In the genomic region with DNA sequence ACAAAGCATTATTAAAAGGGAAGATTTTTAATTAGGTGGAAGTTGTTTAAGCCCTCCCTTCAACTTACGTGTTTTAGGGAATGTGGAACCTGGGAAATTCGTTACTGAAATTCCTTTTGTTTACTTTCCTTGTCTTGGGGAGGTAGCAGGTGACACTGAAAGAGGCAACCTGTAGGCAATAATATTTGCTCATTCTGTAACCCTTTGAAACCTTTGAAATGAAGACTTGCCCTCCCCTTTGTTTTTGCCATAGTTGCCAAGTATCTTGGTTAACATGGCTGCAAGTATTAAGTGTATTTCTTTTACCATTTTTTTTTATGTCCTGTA, we compare ENCODE assay signal across 10 cellular contexts. TPM values are rescaled to one million over a fixed set of nuclear protein-coding genes. Genes with fewer than 3 reads are reported as not detected.
DNase-seq lines count a peak whose midpoint lies in the region; ATAC-seq, FAIRE-seq and TF ChIP-seq lines count a peak whose summit lies in the region.
"Had no signal": no experiment of that assay in that cellular context is flagged by ENCODE, and none has a peak within 500 bp of the region (broad histone marks: within the 10 kb centered on the region; RNA-seq: fewer than 3 reads in every experiment).

No MANE protein-coding gene starts in this region.

- H3K4me3 ChIP-seq in kidney (ENCODE audit: low read length in 2 of 2) (peak overlapping the region; percentile 78), stomach (peak overlapping the region; percentile 79 to 92 (median 84))

- WGBS in stomach, 5 donors, result 22 to 48% (median 33%) methylated on average over 2 of the region's 2 CpGs

- H3K9me3 ChIP-seq in kidney (ENCODE audit: control insufficient read depth in 1 of 2, low read length in 2 of 2) (no peaks in the 10 kb centered on the region), stomach (no peaks in the 10 kb centered on the region)

- peaks cover 0 to 9% of the 10 kb centered on the region in 2 donors for H3K36me3 ChIP-seq in kidney (ENCODE audit: control insufficient read depth in 1 of 2, insufficient read depth in 2 of 2, low read length in 2 of 2)
- H3K36me3 ChIP-seq in stomach, result no peaks in the 10 kb centered on the region

- POLR2A ChIA-PET in activated CD4-positive, alpha-beta T cell treated with anti-CD3 and anti-CD28 coated beads for 36 hours (lab: Charles Lee), result interaction anchor here (0.8 to 3.1 kb wide), 4 partner anchors 8 to 127 kb away, joined by 3 to 14 read pairs (median 6); no protein-coding TSS in a partner anchor

- H3K4me1 ChIP-seq in kidney (ENCODE audit: control insufficient read depth in 1 of 2, insufficient read depth in 1 of 2, low read depth in 1 of 2, low read length in 2 of 2) (peaks cover 18 to 24% of the 10 kb centered on the region in 2 donors), stomach (peaks cover 35 to 63% (median 48%) of the 10 kb centered on the region in 4 donors)

- peak overlapping the region; percentile 92 for H3K27ac Mint-ChIP-seq in activated CD4-positive, alpha-beta T cell treated with anti-CD3 and anti-CD28 coated beads for 36 hours
- H3K27ac Mint-ChIP-seq in activated naive CD4-positive, alpha-beta T cell treated with anti-CD3 and anti-CD28 coated beads, Interleukin-2, amount 50 U/mL, for 72 hours, result peak overlapping the region; percentile 96 to 99

- no peaks in the 10 kb centered on the region for H3K9me3 Mint-ChIP-seq in activated CD4-positive, alpha-beta T cell treated with anti-CD3 and anti-CD28 coated beads for 36 hours (ENCODE audit: low read depth)
- H3K9me3 Mint-ChIP-seq in activated naive CD4-positive, alpha-beta T cell treated with anti-CD3 and anti-CD28 coated beads, Interleukin-2, amount 50 U/mL, for 72 hours, result no peaks in the 10 kb centered on the region

- no peak for TF ChIP-seq POLR2A in stomach (IDR thresholded peaks at IDR 0.05)

- H3K27me3 ChIP-seq in stomach, result no peaks in the 10 kb centered on the region

- H3K27ac ChIP-seq in kidney (ENCODE audit: low read depth in 2 of 2, low read length in 2 of 2), result peak overlapping the region; percentile 83 to 87
- H3K27ac ChIP-seq in stomach, result peak overlapping the region in 4 of 5 donors; percentile 18 to 94 (median 80)

- no peak for TF ChIP-seq EP300 in stomach (IDR thresholded peaks at IDR 0.05)

- FAIRE-seq in kidney (lab: Jason Lieb, UNC), result no peak

- peaks cover 51% of the 10 kb centered on the region for H3K36me3 Mint-ChIP-seq in activated CD4-positive, alpha-beta T cell treated with anti-CD3 and anti-CD28 coated beads for 36 hours (ENCODE audit: low read depth)
- H3K36me3 Mint-ChIP-seq in activated naive CD4-positive, alpha-beta T cell treated with anti-CD3 and anti-CD28 coated beads, Interleukin-2, amount 50 U/mL, for 72 hours, result peaks cover 36% of the 10 kb centered on the region in 2 donors

- DNase-seq in activated CD4-positive, alpha-beta T cell treated with anti-CD3 and anti-CD28 coated beads for 36 hours, result no peak
- no peak for DNase-seq in activated CD4-positive, alpha-beta T cell treated with anti-CD3 and anti-CD28 coated beads, Interleukin-2, amount 50 U/mL, for 48 hours
- DNase-seq in activated naive CD4-positive, alpha-beta T cell treated with anti-CD3 and anti-CD28 coated beads, Interleukin-2, amount 50 U/mL, for 72 hours (ENCODE audit: low spot score in 2 of 2), result no peak
- no peak for DNase-seq in kidney
- no peak for DNase-seq in stomach
- no peak for DNase-seq in stimulated activated CD4-positive, alpha-beta T cell treated with anti-CD3 and anti-CD28 coated beads, Interleukin-15, amount 100 ng/mL, for 24 hours
- DNase-seq in SHP77 treated with DMSO at 0.1 percent for 48 hours (lab: John Stamatoyannopoulos, UW), result no peak
- DNase-seq: NCI-H446 treated with DMSO at 0.1 percent for 48 hours had no signal

- no peak for ATAC-seq in activated CD4-positive, alpha-beta T cell treated with anti-CD3 and anti-CD28 coated beads for 36 hours
- ATAC-seq in activated naive CD4-positive, alpha-beta T cell treated with anti-CD3 and anti-CD28 coated beads, Interleukin-2, amount 50 U/mL, for 72 hours, result no peak
- no peak for ATAC-seq in HG02852 (IDR thresholded peaks at IDR 0.05; ENCODE audit: unreplicated experiment)
- ATAC-seq: sciatic nerve had no signal

- H3K27me3 Mint-ChIP-seq in activated CD4-positive, alpha-beta T cell treated with anti-CD3 and anti-CD28 coated beads for 36 hours, result no peaks in the 10 kb centered on the region

- TF ChIP-seq CTCF in kidney (IDR thresholded peaks at IDR 0.05; ENCODE audit: borderline replicate concordance, extremely low read depth, insufficient read depth) (no peak), stomach (IDR thresholded peaks at IDR 0.05) (no peak)

- H3K4me1 Mint-ChIP-seq in activated CD4-positive, alpha-beta T cell treated with anti-CD3 and anti-CD28 coated beads for 36 hours, result peaks cover 55% of the 10 kb centered on the region

- CTCF ChIA-PET in activated CD4-positive, alpha-beta T cell treated with anti-CD3 and anti-CD28 coated beads for 36 hours (lab: Charles Lee), result interaction anchor here (0.8 to 4.5 kb wide), 4 partner anchors 8 to 127 kb away, joined by 3 to 29 read pairs (median 4); no protein-coding TSS in a partner anchor

- intact Hi-C loops in activated CD4-positive, alpha-beta T cell treated with anti-CD3 and anti-CD28 coated beads for 36 hours (cut with DNase I, micrococcal nuclease), result loop anchor here (2.0 to 5.0 kb wide), 4 partner anchors 54 to 150 kb away; no protein-coding TSS in a partner anchor
- intact Hi-C loops in kidney (cut with DNase I), result no loop called here
- intact Hi-C loops in stomach (cut with DNase I; ENCODE audit: low total_unique reads), result no loop called here

- H3K4me3 Mint-ChIP-seq in activated CD4-positive, alpha-beta T cell treated with anti-CD3 and anti-CD28 coated beads for 36 hours, result peak overlapping the region; percentile 96

- H3K9ac ChIP-seq in kidney (ENCODE audit: low read length in 2 of 2), result peak overlapping the region; percentile 92 to 97

RNA-seq across cellular contexts. Expression of gene MRPS6, which starts 1.7 kb away (rescaled TPM):
- total RNA-seq in activated CD4-positive, alpha-beta T cell treated with anti-CD3 and anti-CD28 coated beads for 36 hours, result 100 to 1,000 TPM; 102 to 117 TPM
- total RNA-seq in activated naive CD4-positive, alpha-beta T cell treated with anti-CD3 and anti-CD28 coated beads, Interleukin-2, amount 50 U/mL, for 72 hours, result 100 to 1,000 TPM; 114 to 146 TPM
- 52.3 TPM for total RNA-seq in kidney
- polyA plus RNA-seq in kidney (ENCODE audit: insufficient read depth, low read depth, low replicate concordance), result 270 TPM
- 100 to 1,000 TPM in 1 of 5 donors, 10 to 100 TPM in 4; 21.3 to 219 (median 46.8) TPM for total RNA-seq in stomach
- 10 to 100 TPM; 50.1 to 68.8 (median 52.5) TPM for polyA plus RNA-seq in stomach

RNA-seq across cellular contexts. Expression of gene SLC5A3, which starts 1.7 kb away (rescaled TPM):
- 10 to 100 TPM; 18.2 to 22.9 TPM for total RNA-seq in activated CD4-positive, alpha-beta T cell treated with anti-CD3 and anti-CD28 coated beads for 36 hours
- total RNA-seq in activated naive CD4-positive, alpha-beta T cell treated with anti-CD3 and anti-CD28 coated beads, Interleukin-2, amount 50 U/mL, for 72 hours, result 10 to 100 TPM; 35.8 to 77.1 TPM
- total RNA-seq in kidney (26.0 TPM), stomach (10 to 100 TPM; 13.0 to 38.9 (median 17.2) TPM)
- polyA plus RNA-seq in kidney (ENCODE audit: insufficient read depth, low read depth, low replicate concordance) (12.4 TPM), stomach (1 to 10 TPM in 1 of 3 donors, under 1 TPM in 2; 0.46 to 1.7 (median 0.87) TPM)

Comparison
In these comparisons a context has a peak if more than half of its experiments do, and no peak if none do; other contexts are left out.
1. intact Hi-C loops: an anchor here in activated CD4-positive, alpha-beta T cell treated with anti-CD3 and anti-CD28 coated beads for 36 hours (2.0 to 5.0 kb wide); none called in kidney and stomach.